Comparison of ENCODE assay signal across 8 cellular contexts in the genomic region with DNA sequence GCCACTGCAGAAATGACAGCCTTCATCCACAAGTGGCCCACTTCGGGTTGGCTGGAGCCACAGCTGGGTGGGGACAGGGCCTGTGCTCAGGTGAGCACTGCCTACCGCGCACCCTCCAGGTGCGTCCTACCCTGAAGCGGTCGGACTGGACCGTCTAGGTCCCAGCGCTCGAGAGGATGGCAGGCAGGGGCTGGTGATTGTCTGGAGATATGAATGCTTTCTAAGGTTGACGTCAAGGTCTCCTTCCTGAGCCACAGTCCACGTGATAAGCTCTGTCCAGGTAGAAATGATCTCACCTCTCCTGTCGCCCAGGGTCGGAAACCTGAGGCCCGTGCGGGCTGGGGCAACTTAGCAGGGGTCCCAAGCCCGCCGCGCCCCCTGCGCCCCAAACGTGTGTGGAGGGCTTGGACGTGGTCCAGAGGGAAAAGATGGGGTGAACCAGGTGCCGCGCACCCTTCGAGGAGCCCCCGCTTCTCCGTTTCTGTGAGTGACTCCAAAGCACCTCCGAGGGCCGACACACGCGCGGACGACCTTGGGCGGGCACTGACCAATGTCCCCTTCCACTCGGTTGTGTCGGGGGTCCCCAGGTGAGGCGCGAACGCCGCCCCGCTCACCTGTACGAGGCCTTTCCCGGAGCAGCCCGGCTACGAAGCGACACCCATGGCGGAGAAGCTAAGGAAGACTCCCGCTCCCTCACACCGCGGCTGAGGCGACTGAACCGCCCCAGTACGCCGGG. TPM values are rescaled to one million over a fixed set of nuclear protein-coding genes. Genes with fewer than 3 reads are reported as not detected.
DNase-seq lines count a peak whose midpoint lies in the region; ATAC-seq, FAIRE-seq and TF ChIP-seq lines count a peak whose summit lies in the region.

No MANE protein-coding gene starts in this region.

- TF ChIP-seq CTCF in kidney (IDR thresholded peaks at IDR 0.05; ENCODE audit: borderline replicate concordance, extremely low read depth, insufficient read depth), result no peak

- ATAC-seq in activated naive CD8-positive, alpha-beta T cell treated with anti-CD3 and anti-CD28 coated beads, Interleukin-2, amount 50 U/mL, for 24 hours, result no peak

- peaks cover 3% of the 10 kb centered on the region for H3K36me3 Mint-ChIP-seq in activated naive CD8-positive, alpha-beta T cell treated with anti-CD3 and anti-CD28 coated beads, Interleukin-2, amount 50 U/mL, for 24 hours (ENCODE audit: low read depth)

- H3K4me1 ChIP-seq in HUES64 (ENCODE audit: insufficient read depth, low read length) (peaks cover 4% of the 10 kb centered on the region), kidney (ENCODE audit: control insufficient read depth in 1 of 2, insufficient read depth in 1 of 2, low read depth in 1 of 2, low read length in 2 of 2) (peaks cover 0 to 10% of the 10 kb centered on the region in 2 donors)

- no peaks in the 10 kb centered on the region for H3K9me3 Mint-ChIP-seq in activated naive CD8-positive, alpha-beta T cell treated with anti-CD3 and anti-CD28 coated beads, Interleukin-2, amount 50 U/mL, for 24 hours

- H3K9me3 ChIP-seq in HUES64 (ENCODE audit: insufficient read depth, low read depth, low read length) (no peaks in the 10 kb centered on the region), kidney (ENCODE audit: control insufficient read depth in 1 of 2, low read length in 2 of 2) (no peaks in the 10 kb centered on the region)

- intact Hi-C loops in kidney (cut with DNase I), result no loop called here

- H3K4me1 Mint-ChIP-seq in activated naive CD8-positive, alpha-beta T cell treated with anti-CD3 and anti-CD28 coated beads, Interleukin-2, amount 50 U/mL, for 24 hours, result peaks cover 20% of the 10 kb centered on the region

- H3K4me3 ChIP-seq in HUES64 (ENCODE audit: low read length), result peak overlapping the region; percentile 78
- peak overlapping the region; percentile 59 to 86 for H3K4me3 ChIP-seq in kidney (ENCODE audit: low read length in 2 of 2)

- no peaks in the 10 kb centered on the region for H3K27me3 Mint-ChIP-seq in activated naive CD8-positive, alpha-beta T cell treated with anti-CD3 and anti-CD28 coated beads, Interleukin-2, amount 50 U/mL, for 24 hours

- peaks cover 28% of the 10 kb centered on the region for H3K27me3 ChIP-seq in HUES64 (ENCODE audit: insufficient read depth, low read length)

- H3K4me3 Mint-ChIP-seq in activated naive CD8-positive, alpha-beta T cell treated with anti-CD3 and anti-CD28 coated beads, Interleukin-2, amount 50 U/mL, for 24 hours, result peak overlapping the region; percentile 77

- H3K9ac ChIP-seq in HUES64 (ENCODE audit: low read depth, low read length) (peak overlapping the region; percentile 58), kidney (ENCODE audit: low read length in 2 of 2) (peak overlapping the region; percentile 78 to 94)

- H3K27ac ChIP-seq in HUES64 (ENCODE audit: low read depth, low read length) (no peak overlapping the region), kidney (ENCODE audit: low read depth in 2 of 2, low read length in 2 of 2) (peak overlapping the region; percentile 64 to 78), substantia nigra (ENCODE audit: low read depth, low read length, poor library complexity, severe bottlenecking) (peak overlapping the region; percentile 45)

- DNase-seq in DMS79 (lab: John Stamatoyannopoulos, UW) (peak; percentile 38), kidney (peak; percentile 85), substantia nigra (lab: John Stamatoyannopoulos, UW) (peak in 3 of 49 donors; percentile 47 to 92 (median 64)), occipital lobe (lab: John Stamatoyannopoulos, UW) (no peak)
- no peak for DNase-seq in activated naive CD8-positive, alpha-beta T cell treated with anti-CD3 and anti-CD28 coated beads, Interleukin-2, amount 50 U/mL, for 24 hours
- DNase-seq in activated effector memory CD4-positive, alpha-beta T cell treated with anti-CD3 and anti-CD28 coated beads, Interleukin-2, amount 50 U/mL, for 16 hours, result no peak
- DNase-seq in effector CD8-positive, alpha-beta T cell (lab: John Stamatoyannopoulos, UW), result no peak

- WGBS in HUES64, result 13% methylated on average over 53 of the region's 53 CpGs

- H3K27ac Mint-ChIP-seq in activated naive CD8-positive, alpha-beta T cell treated with anti-CD3 and anti-CD28 coated beads, Interleukin-2, amount 50 U/mL, for 24 hours, result no peak overlapping the region

- H3K36me3 ChIP-seq in HUES64 (ENCODE audit: insufficient read depth, low read length) (no peaks in the 10 kb centered on the region), kidney (ENCODE audit: control insufficient read depth in 1 of 2, insufficient read depth in 2 of 2, low read length in 2 of 2) (no peaks in the 10 kb centered on the region)

- FAIRE-seq in kidney (lab: Jason Lieb, UNC), result no peak

RNA-seq across cellular contexts. Expression of a gene that starts 0.9 kb away (rescaled TPM):
- polyA plus RNA-seq in HUES64 (2013, experiment 1 of 2), result 4.1 TPM
- 4.7 TPM for polyA plus RNA-seq in HUES64 (2013, experiment 2 of 2)
- 19.2 TPM for total RNA-seq in kidney
- 1.2 TPM for polyA plus RNA-seq in kidney (ENCODE audit: insufficient read depth, low read depth, low replicate concordance)
- total RNA-seq in occipital lobe, result 30.9 TPM

RNA-seq across cellular contexts. Expression of a gene that starts 20.9 kb away (rescaled TPM):
- 3.2 TPM for polyA plus RNA-seq in HUES64 (2013, experiment 1 of 2)
- 4.2 TPM for polyA plus RNA-seq in HUES64 (2013, experiment 2 of 2)
- total RNA-seq in kidney, result 2.6 TPM
- polyA plus RNA-seq in kidney (ENCODE audit: insufficient read depth, low read depth, low replicate concordance), result 5.9 TPM
- total RNA-seq in occipital lobe, result 0.78 TPM

Comparison
In these comparisons a context has a peak if more than half of its experiments do, and no peak if none do; other contexts are left out.
1. DNase-seq: peak in DMS79 (single experiment) and kidney (single experiment); none in activated naive CD8-positive, alpha-beta T cell treated with anti-CD3 and anti-CD28 coated beads, Interleukin-2, amount 50 U/mL, for 24 hours (single experiment), occipital lobe (single experiment), activated effector memory CD4-positive, alpha-beta T cell treated with anti-CD3 and anti-CD28 coated beads, Interleukin-2, amount 50 U/mL, for 16 hours (single experiment) and effector CD8-positive, alpha-beta T cell (single experiment).